ENCODE assay signal across 1 cellular context in the genomic region with DNA sequence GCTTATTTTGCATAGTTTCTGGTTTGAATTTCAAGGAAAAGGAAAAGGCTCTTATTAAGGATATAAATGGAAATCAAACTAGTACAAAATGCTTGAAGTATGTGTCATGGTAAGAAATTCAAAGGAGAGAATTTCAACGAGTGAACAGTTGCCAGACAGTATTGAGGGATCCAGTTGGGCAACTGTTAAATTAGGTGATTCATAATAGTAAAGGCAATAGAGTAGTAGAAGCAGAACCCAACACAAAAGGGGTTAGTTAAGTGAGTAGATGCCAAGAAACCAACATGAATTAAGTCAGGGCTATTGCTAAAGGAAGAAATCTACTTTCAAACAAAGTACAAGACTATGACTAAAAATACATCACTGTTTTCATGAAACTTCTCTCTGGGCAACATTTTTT.
TF ChIP-seq lines count a peak whose summit lies in the region.

No MANE protein-coding gene starts in this region.

TF ChIP-seq in SK-N-SH, 30 proteins besides CTCF, POLR2A, EP300 and RAD21 (continued from another document):
- TF ChIP-seq FOSL2 (IDR thresholded peaks at IDR 0.05; ENCODE audit: borderline replicate concordance, low read depth) (0 out of 2 replicates have a peak, but pooled peaks have one; percentile 12), TCF12 (IDR thresholded peaks at IDR 0.05) (no peak), EZH2phosphoT487 (IDR thresholded peaks at IDR 0.05; ENCODE audit: borderline replicate concordance, low read depth) (no peak), GABPA (IDR thresholded peaks at IDR 0.05; ENCODE audit: low read depth) (no peak), GATA2 (CRISPR knock-in tag; IDR thresholded peaks at IDR 0.05) (no peak)
- TF ChIP-seq, protein P1, sequence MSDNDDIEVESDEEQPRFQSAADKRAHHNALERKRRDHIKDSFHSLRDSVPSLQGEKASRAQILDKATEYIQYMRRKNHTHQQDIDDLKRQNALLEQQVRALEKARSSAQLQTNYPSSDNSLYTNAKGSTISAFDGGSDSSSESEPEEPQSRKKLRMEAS (IDR thresholded peaks at IDR 0.05; ENCODE audit: low read depth): no peak
TF ChIP-seq in SK-N-SH: peak in this region for 1.
